ENCODE assay signal across 3 cellular contexts in genomic region chr12:121284551-121285390, GRCh38.
TF ChIP-seq lines count a peak whose summit lies in the region.

No MANE protein-coding gene starts in this region.

TF ChIP-seq in liver, 16 proteins besides CTCF, POLR2A, EP300 and RAD21:
- TF ChIP-seq NR2F2 (IDR thresholded peaks at IDR 0.05) (peak; percentile 95), JUND (IDR thresholded peaks at IDR 0.05) (peak; percentile 94 to 97), GABPA (IDR thresholded peaks at IDR 0.05 in 1 of 2, conservative IDR thresholded peaks at IDR 0.05 in 1 of 2) (peak in 1 of 2 donors; percentile 26), ZBTB33 (IDR thresholded peaks at IDR 0.05) (no peak), REST (IDR thresholded peaks at IDR 0.05) (no peak), FOXA2 (IDR thresholded peaks at IDR 0.05) (no peak), HNF4A (conservative IDR thresholded peaks at IDR 0.05) (peak; percentile 72 to 86), RXRA (IDR thresholded peaks at IDR 0.05) (peak in 1 of 2 donors; percentile 53), HNF4G (IDR thresholded peaks at IDR 0.05) (peak; percentile 21), TAF1 (conservative IDR thresholded peaks at IDR 0.05) (no peak), YY1 (IDR thresholded peaks at IDR 0.05) (peak; percentile 31), ATF3 (IDR thresholded peaks at IDR 0.05) (peak; percentile 70), EGR1 (IDR thresholded peaks at IDR 0.05; ENCODE audit: low read depth in 2 of 2) (no peak), FOXA1 (IDR thresholded peaks at IDR 0.05) (no peak), SP1 (IDR thresholded peaks at IDR 0.05) (peak; percentile 23), MAX (IDR thresholded peaks at IDR 0.05) (peak; percentile 67)

TF ChIP-seq in HepG2, 621 proteins besides CTCF, POLR2A, EP300 and RAD21:
- TF ChIP-seq PRDM15 (CRISPR knock-in tag; IDR thresholded peaks at IDR 0.05) (no peak), SCMH1 (CRISPR knock-in tag; IDR thresholded peaks at IDR 0.05; ENCODE audit: borderline replicate concordance) (no peak), TEAD3 (CRISPR knock-in tag; optimal IDR thresholded peaks at IDR 0.05; ENCODE audit: borderline replicate concordance) (no peak), IRX3 (CRISPR knock-in tag; IDR thresholded peaks at IDR 0.05; ENCODE audit: borderline replicate concordance, low read depth) (no peak), ZNF558 (CRISPR knock-in tag; IDR thresholded peaks at IDR 0.05; ENCODE audit: borderline replicate concordance) (no peak), RNF219 (CRISPR knock-in tag; IDR thresholded peaks at IDR 0.05) (no peak), DMAP1 (CRISPR knock-in tag; IDR thresholded peaks at IDR 0.05) (no peak), PATZ1 (CRISPR knock-in tag; IDR thresholded peaks at IDR 0.05) (no peak), CBX1 (IDR thresholded peaks at IDR 0.05; ENCODE audit: low read depth) (no peak), HINFP (CRISPR knock-in tag; IDR thresholded peaks at IDR 0.05; ENCODE audit: low read depth) (no peak), ZNF619 (CRISPR knock-in tag; IDR thresholded peaks at IDR 0.05) (no peak)

TF ChIP-seq in SK-N-SH, 30 proteins besides CTCF, POLR2A, EP300 and RAD21:
- TF ChIP-seq PBX3 (IDR thresholded peaks at IDR 0.05) (no peak), ZBTB33 (IDR thresholded peaks at IDR 0.05; ENCODE audit: borderline replicate concordance, low read depth) (no peak), REST (IDR thresholded peaks at IDR 0.05; ENCODE audit: low read depth, low read length) (no peak), TEAD4 (IDR thresholded peaks at IDR 0.05; ENCODE audit: borderline replicate concordance, insufficient read depth) (no peak), ELF1 (IDR thresholded peaks at IDR 0.05) (no peak), IRF3 (IDR thresholded peaks at IDR 0.05; ENCODE audit: low read depth, low read length) (no peak), SIN3A (IDR thresholded peaks at IDR 0.05; ENCODE audit: borderline replicate concordance, low read depth, low read length) (no peak), FOXM1 (IDR thresholded peaks at IDR 0.05; ENCODE audit: low read depth) (no peak), USF1 (IDR thresholded peaks at IDR 0.05; ENCODE audit: borderline replicate concordance, low read depth) (no peak), YY1 (IDR thresholded peaks at IDR 0.05; ENCODE audit: low read depth) (no peak), FOSL2 (IDR thresholded peaks at IDR 0.05; ENCODE audit: borderline replicate concordance, low read depth) (no peak), CHD2 (IDR thresholded peaks at IDR 0.05; ENCODE audit: low read length, partially characterized antibody) (no peak), GABPA (IDR thresholded peaks at IDR 0.05; ENCODE audit: low read depth) (no peak), NRF1 (IDR thresholded peaks at IDR 0.05; ENCODE audit: low read depth, low read length) (no peak), GATA2 (CRISPR knock-in tag; IDR thresholded peaks at IDR 0.05) (no peak), MEF2A (IDR thresholded peaks at IDR 0.05; ENCODE audit: borderline replicate concordance, low read depth) (no peak)
